9 cellular contexts compared by ENCODE assay signal in the genomic region with DNA sequence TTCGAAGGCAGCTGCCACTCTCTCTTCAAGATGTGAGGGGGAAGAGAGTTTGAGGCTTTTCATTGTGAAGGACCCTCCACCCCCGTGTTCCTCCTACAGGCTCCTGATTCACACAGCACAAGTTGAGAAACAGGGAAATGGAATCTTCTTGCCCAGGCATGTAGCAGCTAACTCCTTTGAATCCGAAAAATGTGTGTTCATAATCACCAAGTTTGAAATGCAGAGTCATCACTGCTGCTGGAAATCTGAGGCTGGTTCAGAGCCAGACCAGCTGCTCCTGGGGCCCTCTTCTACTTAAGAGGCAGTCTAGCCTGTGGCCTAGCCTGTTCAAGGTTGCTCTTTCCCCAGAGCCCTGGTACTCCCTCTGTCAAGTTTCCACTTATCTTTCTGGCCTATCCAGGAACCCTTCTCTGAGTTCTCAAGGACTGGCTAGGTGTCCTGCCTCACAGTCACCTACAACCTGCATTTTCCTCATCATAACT. TPM values are rescaled to one million over a fixed set of nuclear protein-coding genes. Genes with fewer than 3 reads are reported as not detected.
DNase-seq lines count a peak whose midpoint lies in the region; ATAC-seq, FAIRE-seq and TF ChIP-seq lines count a peak whose summit lies in the region.
"Had no signal": no experiment of that assay in that cellular context is flagged by ENCODE, and none has a peak within 500 bp of the region (broad histone marks: within the 10 kb centered on the region; RNA-seq: fewer than 3 reads in every experiment).

No MANE protein-coding gene starts in this region.

- peaks cover 29% of the 10 kb centered on the region for H3K36me3 Mint-ChIP-seq in astrocyte (ENCODE audit: low read depth, unreplicated experiment)
- H3K36me3 Mint-ChIP-seq in naive thymus-derived CD8-positive, alpha-beta T cell: peaks cover 16 to 23% (median 23%) of the 10 kb centered on the region in 3 donors

- H3K79me2 ChIP-seq in astrocyte (ENCODE audit: insufficient read depth, low read length): no peaks in the 10 kb centered on the region
- H3K79me2 ChIP-seq in hepatocyte: no peaks in the 10 kb centered on the region

- H3K27me3 Mint-ChIP-seq in astrocyte (ENCODE audit: low read depth, unreplicated experiment): no peaks in the 10 kb centered on the region
- no peaks in the 10 kb centered on the region for H3K27me3 Mint-ChIP-seq in naive thymus-derived CD8-positive, alpha-beta T cell
- H3K27me3 Mint-ChIP-seq: activated CD4-positive, alpha-beta memory T cell treated with anti-CD3 and anti-CD28 coated beads for 36 hours had no signal

- peak overlapping the region; percentile 6 for H3K9ac ChIP-seq in astrocyte (ENCODE audit: low read length)

- H3K27ac ChIP-seq in astrocyte (ENCODE audit: low read depth, low read length): peak overlapping the region; percentile 52
- H3K27ac ChIP-seq in hepatocyte: peak overlapping the region; percentile 71
- H3K27ac ChIP-seq in tibial nerve: peak overlapping the region in 3 of 4 donors; percentile 23 to 66 (median 41)

- TF ChIP-seq POLR2A in tibial nerve (IDR thresholded peaks at IDR 0.05): no peak

- H3K4me2 ChIP-seq in astrocyte (ENCODE audit: low read length) (peak overlapping the region; percentile 14), hepatocyte (no peak overlapping the region)

- FAIRE-seq in astrocyte (lab: Jason Lieb, UNC): no peak

- DNase-seq in MG63 (peak; percentile 84), astrocyte (ENCODE audit: low read depth) (peak; percentile 73), hepatocyte (ENCODE audit: low spot score) (peak; percentile 65), tibial nerve (ENCODE audit: low spot score in 2 of 2) (no peak), GM13976 (ENCODE audit: low spot score) (no peak)
- no peak for DNase-seq in naive thymus-derived CD8-positive, alpha-beta T cell
- DNase-seq in activated T-cell treated with anti-CD3 and anti-CD28 coated beads, Interleukin-2, amount 50 U/mL, for 48 hours: no peak
- DNase-seq: activated CD4-positive, alpha-beta memory T cell treated with anti-CD3 and anti-CD28 coated beads for 36 hours; stimulated activated CD4-positive, alpha-beta T cell treated with anti-CD3 and anti-CD28 coated beads, Interleukin-2, amount 100 ng/mL, for 24 hours had no signal

- H3K9me3 ChIP-seq in MG63 (peaks cover 20% of the 10 kb centered on the region), astrocyte (ENCODE audit: insufficient read depth, low read depth, low read length) (peaks cover 8% of the 10 kb centered on the region), hepatocyte (ENCODE audit: low read depth) (no peaks in the 10 kb centered on the region), tibial nerve (peaks cover 0 to 6% (median 0%) of the 10 kb centered on the region in 4 donors)

- peak overlapping the region; percentile 99 for H3K27ac Mint-ChIP-seq in astrocyte (ENCODE audit: unreplicated experiment)
- H3K27ac Mint-ChIP-seq in naive thymus-derived CD8-positive, alpha-beta T cell: no peak overlapping the region
- H3K27ac Mint-ChIP-seq: activated CD4-positive, alpha-beta memory T cell treated with anti-CD3 and anti-CD28 coated beads for 36 hours had no signal

- H3K4me1 ChIP-seq in astrocyte (ENCODE audit: insufficient read depth, low read length): peaks cover 15% of the 10 kb centered on the region
- peaks cover 22% of the 10 kb centered on the region for H3K4me1 ChIP-seq in hepatocyte (ENCODE audit: insufficient read depth)
- peaks cover 0 to 18% (median 3%) of the 10 kb centered on the region in 4 donors for H3K4me1 ChIP-seq in tibial nerve

- no peak overlapping the region for H3K4me3 Mint-ChIP-seq in astrocyte (ENCODE audit: unreplicated experiment)
- no peak overlapping the region for H3K4me3 Mint-ChIP-seq in naive thymus-derived CD8-positive, alpha-beta T cell
- H3K4me3 Mint-ChIP-seq: activated CD4-positive, alpha-beta memory T cell treated with anti-CD3 and anti-CD28 coated beads for 36 hours had no signal

- H3K9me3 Mint-ChIP-seq in astrocyte (ENCODE audit: unreplicated experiment): peaks cover 26% of the 10 kb centered on the region
- H3K9me3 Mint-ChIP-seq in naive thymus-derived CD8-positive, alpha-beta T cell: peaks cover 4 to 19% (median 10%) of the 10 kb centered on the region in 9 donors

- H3K36me3 ChIP-seq in MG63 (no peaks in the 10 kb centered on the region; the same call in 1 of the 2 replicates), astrocyte (ENCODE audit: insufficient read depth, low read length) (no peaks in the 10 kb centered on the region), hepatocyte (replicated peaks; ENCODE audit: insufficient read depth, low read depth) (no peaks in the 10 kb centered on the region), tibial nerve (peaks cover 0 to 13% (median 0%) of the 10 kb centered on the region in 3 donors)

- no peak for TF ChIP-seq EP300 in tibial nerve (IDR thresholded peaks at IDR 0.05)

- no peak for TF ChIP-seq CTCF in astrocyte (IDR thresholded peaks at IDR 0.05; ENCODE audit: insufficient read depth, low read depth, low read length)
- TF ChIP-seq CTCF in hepatocyte (IDR thresholded peaks at IDR 0.05; ENCODE audit: poor library complexity): no peak
- no peak for TF ChIP-seq CTCF in tibial nerve (IDR thresholded peaks at IDR 0.05)
- TF ChIP-seq CTCF in GM13976 (IDR thresholded peaks at IDR 0.05; ENCODE audit: borderline replicate concordance, control extremely low read depth, extremely low read depth, insufficient read depth, missing control alignments): no peak

- H4K20me1 ChIP-seq in astrocyte (ENCODE audit: insufficient read depth, low read length): no peaks in the 10 kb centered on the region
- no peaks in the 10 kb centered on the region for H4K20me1 ChIP-seq in hepatocyte (ENCODE audit: insufficient read depth, poor library complexity, severe bottlenecking)

- no peaks in the 10 kb centered on the region for H3K27me3 ChIP-seq in MG63
- no peaks in the 10 kb centered on the region for H3K27me3 ChIP-seq in astrocyte (ENCODE audit: insufficient read depth, low read length)
- H3K27me3 ChIP-seq in hepatocyte: no peaks in the 10 kb centered on the region
- no peaks in the 10 kb centered on the region for H3K27me3 ChIP-seq in tibial nerve

- H3K4me3 ChIP-seq in MG63 (no peak overlapping the region), astrocyte (ENCODE audit: insufficient read depth, low read depth, low read length) (no peak overlapping the region), hepatocyte (no peak overlapping the region), tibial nerve (no peak overlapping the region)

- in situ Hi-C loops in GM13976 (cut with MboI; ENCODE audit: low sequenced_read_pairs, unreplicated experiment): loop anchor here (5.0 to 25.0 kb wide), 3 partner anchors 178 to 667 kb away; no protein-coding TSS in a partner anchor

- POLR2A ChIA-PET in naive thymus-derived CD8-positive, alpha-beta T cell (lab: Charles Lee): interaction anchor here (1.0 kb wide), 1 partner anchor 76 kb away, joined by 3 read pairs; no protein-coding TSS in a partner anchor

- no peaks in the 10 kb centered on the region for H3K9me2 ChIP-seq in hepatocyte (replicated peaks; ENCODE audit: insufficient read depth)

- ATAC-seq in naive thymus-derived CD8-positive, alpha-beta T cell: no peak

- 78% methylated on average over 3 of the region's 3 CpGs for WGBS in hepatocyte (ENCODE audit: low lambda C conversion rate, missing lambda C conversion rate)
- 19 to 24% methylated on average over 3 of the region's 3 CpGs for WGBS in tibial nerve, 2 donors

- H2AFZ ChIP-seq in astrocyte (ENCODE audit: low read depth, low read length) (no peak overlapping the region), hepatocyte (no peak overlapping the region)

- peaks cover 35% of the 10 kb centered on the region for H3K4me1 Mint-ChIP-seq in astrocyte (ENCODE audit: low read depth, unreplicated experiment)
- no peaks in the 10 kb centered on the region for H3K4me1 Mint-ChIP-seq in naive thymus-derived CD8-positive, alpha-beta T cell

RNA-seq across cellular contexts. Expression of gene CRIPT, which starts 28.7 kb away (rescaled TPM):
- 11.8 and 12.1 TPM in 2 replicates for total RNA-seq in MG63 (2014; rRNA removed; shearing (Covaris generic); ENCODE audit: low replicate concordance)
- 17.2 and 18.5 TPM in 2 replicates for total RNA-seq in astrocyte
- total RNA-seq in hepatocyte: 17.9 and 25.2 TPM in 2 replicates
- 13.3 and 15.8 TPM in 2 replicates for polyA plus RNA-seq in hepatocyte
- total RNA-seq in tibial nerve: 10 to 100 TPM; 12.0 to 20.6 (median 17.3) TPM
- 10 to 100 TPM; 20.1 to 20.6 TPM for total RNA-seq in naive thymus-derived CD8-positive, alpha-beta T cell
- polyA plus RNA-seq in naive thymus-derived CD8-positive, alpha-beta T cell: 10 to 100 TPM in 1 of 3 donors, 1 to 10 TPM in 2; 6.9 to 11.2 (median 8.6) TPM

RNA-seq across cellular contexts. Expression of gene PIGF, which starts 28.9 kb away (rescaled TPM):
- 16.1 and 19.7 TPM in 2 replicates for total RNA-seq in MG63 (2014; rRNA removed; shearing (Covaris generic); ENCODE audit: low replicate concordance)
- 21.0 and 21.4 TPM in 2 replicates for total RNA-seq in astrocyte
- 19.9 and 29.2 TPM in 2 replicates for total RNA-seq in hepatocyte
- 40.3 and 53.7 TPM in 2 replicates for polyA plus RNA-seq in hepatocyte
- total RNA-seq in tibial nerve: 10 to 100 TPM in 3 of 4 donors, 1 to 10 TPM in 1; 9.6 to 31.2 (median 24.6) TPM
- 10 to 100 TPM; 29.9 to 32.2 TPM for total RNA-seq in naive thymus-derived CD8-positive, alpha-beta T cell
- polyA plus RNA-seq in naive thymus-derived CD8-positive, alpha-beta T cell: 10 to 100 TPM; 13.1 to 14.2 (median 13.8) TPM

RNA-seq across cellular contexts. Expression of gene SOCS5, which starts 53.4 kb away (rescaled TPM):
- total RNA-seq in MG63 (2014; rRNA removed; shearing (Covaris generic); ENCODE audit: low replicate concordance): 18.4 and 28.1 TPM in 2 replicates
- total RNA-seq in astrocyte (16.5 TPM in 2 replicates), hepatocyte (28.8 and 31.6 TPM in 2 replicates), tibial nerve (10 to 100 TPM; 27.0 to 45.0 (median 39.3) TPM)
- polyA plus RNA-seq in hepatocyte: 5.0 and 7.4 TPM in 2 replicates
- total RNA-seq in naive thymus-derived CD8-positive, alpha-beta T cell: 10 to 100 TPM; 16.3 TPM
- 1 to 10 TPM; 5.1 to 6.8 (median 5.5) TPM for polyA plus RNA-seq in naive thymus-derived CD8-positive, alpha-beta T cell

Comparison
In these comparisons a context has a peak if more than half of its experiments do, and no peak if none do; other contexts are left out.
1. DNase-seq: peak in MG63 (single experiment), astrocyte (single experiment) and hepatocyte (single experiment); none in tibial nerve (0 of 2), naive thymus-derived CD8-positive, alpha-beta T cell (0 of 10), activated T-cell treated with anti-CD3 and anti-CD28 coated beads, Interleukin-2, amount 50 U/mL, for 48 hours (0 of 2) and GM13976 (single experiment).
2. Peak in every context shown above with its lines, with median percentiles within 50 percentile points of each other: H3K27ac ChIP-seq.